Comparison of ENCODE assay signal across 2 cellular contexts in genomic region chr6:126672654-126673053, GRCh38.
TF ChIP-seq lines count a peak whose summit lies in the region.

No MANE protein-coding gene starts in this region.

TF ChIP-seq in HepG2, 621 proteins besides CTCF, POLR2A, EP300 and RAD21 (continued from another document):
- no peak for TF ChIP-seq ZBTB10 (CRISPR knock-in tag; IDR thresholded peaks at IDR 0.05; ENCODE audit: borderline replicate concordance)
TF ChIP-seq in HepG2: peak in this region for 0.

TF ChIP-seq in GM23338, 12 proteins besides CTCF, POLR2A, EP300 and RAD21 (continued from another document):
- TF ChIP-seq ZNF462 (CRISPR knock-in tag; IDR thresholded peaks at IDR 0.05) (no peak), EZH2 (IDR thresholded peaks at IDR 0.05; ENCODE audit: low read depth, unreplicated experiment) (no peak)
